Comparison of ENCODE assay signal across 31 cellular contexts in genomic region chr3:36097180-36097579, GRCh38.
"Had no signal": no experiment of that assay in that cellular context is flagged by ENCODE, and none has a peak within 500 bp of the region (broad histone marks: within the 10 kb centered on the region; RNA-seq: fewer than 3 reads in every experiment).

No MANE protein-coding gene starts in this region.

- H3K36me3 ChIP-seq: adrenal gland, esophagus muscularis mucosa, gastrocnemius medialis, heart left ventricle had no signal

- H3K9me3 ChIP-seq: adrenal gland, body of pancreas, esophagus muscularis mucosa, gastrocnemius medialis, heart left ventricle had no signal

- H3K4me1 ChIP-seq: adrenal gland, body of pancreas, esophagus muscularis mucosa, foreskin keratinocyte, gastrocnemius medialis, heart left ventricle had no signal

- H3K27me3 ChIP-seq: adrenal gland, body of pancreas, esophagus muscularis mucosa, foreskin keratinocyte, gastrocnemius medialis, heart left ventricle had no signal

- H3K27ac ChIP-seq: adrenal gland, body of pancreas, esophagus muscularis mucosa, foreskin keratinocyte, gastrocnemius medialis, heart left ventricle had no signal

- H3K4me3 ChIP-seq: adrenal gland, body of pancreas, esophagus muscularis mucosa, gastrocnemius medialis, heart left ventricle had no signal

- FAIRE-seq: colon had no signal

- ATAC-seq: activated CD4-positive, alpha-beta T cell treated with anti-CD3 and anti-CD28 coated beads for 36 hours; activated CD8-positive, alpha-beta memory T cell treated with anti-CD3 and anti-CD28 coated beads, Interleukin-2, amount 10 ng/mL, durations not matched to agents 7 days and 5 days; activated CD8-positive, alpha-beta T cell treated with anti-CD3 and anti-CD28 coated beads, Interleukin-2, amount 10 ng/mL, durations not matched to agents 7 days and 5 days; activated naive CD8-positive, alpha-beta T cell treated with anti-CD3 and anti-CD28 coated beads, Interleukin-2, amount 50 U/mL, for 24 hours; body of pancreas; effector memory CD8-positive, alpha-beta T cell; foreskin keratinocyte; gastrocnemius medialis; heart left ventricle had no signal

- DNase-seq: activated CD4-positive, alpha-beta memory T cell treated with anti-CD3 and anti-CD28 coated beads for 36 hours; activated CD4-positive, alpha-beta T cell treated with anti-CD3 and anti-CD28 coated beads for 36 hours; activated CD4-positive, alpha-beta T cell treated with anti-CD3 and anti-CD28 coated beads, Interleukin-2, amount 10 ng/mL, durations not matched to agents 24 days and 14 days; activated CD4-positive, CD25-positive, alpha-beta regulatory T cell; activated CD4-positive, CD25-positive, alpha-beta regulatory T cell treated with anti-CD3 and anti-CD28 coated beads, Interleukin-2, amount 50 U/mL, for 72 hours; activated CD8-positive, alpha-beta memory T cell treated with anti-CD3 and anti-CD28 coated beads, Interleukin-2, amount 10 ng/mL, durations not matched to agents 7 days and 5 days; activated CD8-positive, alpha-beta memory T cell treated with anti-CD3 and anti-CD28 coated beads, Interleukin-2, amount 50 U/mL, for 4 hours; activated CD8-positive, alpha-beta T cell treated with anti-CD3 and anti-CD28 coated beads, Interleukin-2, amount 10 ng/mL, durations not matched to agents 7 days and 5 days; activated effector memory CD4-positive, alpha-beta T cell treated with anti-CD3 and anti-CD28 coated beads, Interleukin-2, amount 50 U/mL, for 16 hours; activated naive CD4-positive, alpha-beta T cell treated with anti-CD3 and anti-CD28 coated beads for 36 hours; activated naive CD8-positive, alpha-beta T cell treated with anti-CD3 and anti-CD28 coated beads for 36 hours; activated naive CD8-positive, alpha-beta T cell treated with anti-CD3 and anti-CD28 coated beads, Interleukin-2, amount 50 U/mL, for 24 hours; activated T-cell treated with anti-CD3 and anti-CD28 coated beads, Interleukin-2, amount 50 U/mL, for 1 hour; activated T-cell treated with anti-CD3 and anti-CD28 coated beads, Interleukin-2, amount 50 U/mL, for 48 hours; adrenal gland; amygdala; aorta; body of pancreas; caudate nucleus; cortex of kidney; dermis blood vessel endothelial cell; effector CD4-positive, alpha-beta T cell; effector memory CD8-positive, alpha-beta T cell; erythroblast; foreskin keratinocyte; gastrocnemius medialis; glutamatergic neuron; heart left ventricle; T1000 had no signal
